8 cellular contexts compared by ENCODE assay signal in genomic region chr17:34146440-34147043, GRCh38.
DNase-seq lines count a peak whose midpoint lies in the region; ATAC-seq and TF ChIP-seq lines count a peak whose summit lies in the region.

No MANE protein-coding gene starts in this region.

- CTCF ChIA-PET in HEK293 (lab: Yijun Ruan, JAX) = interaction anchor here (0.6 to 4.1 kb wide), 39 partner anchors 10 to 766 kb away, joined by 3 to 59 read pairs (median 4); partner anchors contain the start of gene CCL1

- H3K27me3 Mint-ChIP-seq in CD14-positive monocyte (ENCODE audit: low read depth in 3 of 3) = peaks cover 2 to 5% (median 3%) of the 10 kb centered on the region in 3 donors

- no peaks in the 10 kb centered on the region for H3K4me1 ChIP-seq in HEK293 (ENCODE audit: control insufficient read depth, insufficient read depth, low read length)

- H3K27ac Mint-ChIP-seq in CD14-positive monocyte = no peak overlapping the region
- H3K27ac Mint-ChIP-seq in activated naive CD4-positive, alpha-beta T cell treated with anti-CD3 and anti-CD28 coated beads, Interleukin-2, amount 50 U/mL, for 72 hours = no peak overlapping the region

- TF ChIP-seq CTCF in CD14-positive monocyte (IDR thresholded peaks at IDR 0.05) = peak; percentile 40
- TF ChIP-seq CTCF in HEK293 (tag by site-specific recombination; IDR thresholded peaks at IDR 0.05) = peak; percentile 74
- peak; percentile 67 for TF ChIP-seq CTCF in kidney epithelial cell (IDR thresholded peaks at IDR 0.05; ENCODE audit: insufficient read depth, low read length, poor library complexity, severe bottlenecking)

- H3K9me3 Mint-ChIP-seq in CD14-positive monocyte = peaks cover 0 to 1% (median 0%) of the 10 kb centered on the region in 7 donors
- peaks cover 0 to 3% of the 10 kb centered on the region in 2 donors for H3K9me3 Mint-ChIP-seq in activated naive CD4-positive, alpha-beta T cell treated with anti-CD3 and anti-CD28 coated beads, Interleukin-2, amount 50 U/mL, for 72 hours

- no peaks in the 10 kb centered on the region for H3K27me3 ChIP-seq in kidney epithelial cell (ENCODE audit: control insufficient read depth, insufficient read depth, low read length)

- DNase-seq in CD14-positive monocyte (ENCODE audit: low spot score) = no peak
- peak; percentile 37 for DNase-seq in RKO (ENCODE audit: low spot score)
- peak in 1 of 2 donors; percentile 69 for DNase-seq in activated naive CD4-positive, alpha-beta T cell treated with anti-CD3 and anti-CD28 coated beads, Interleukin-2, amount 50 U/mL, for 72 hours (ENCODE audit: low spot score in 2 of 2)
- no peak for DNase-seq in kidney epithelial cell (ENCODE audit: low read depth)
- peak; percentile 43 to 52 for DNase-seq in stimulated activated CD8-positive, alpha-beta memory T cell treated with anti-CD3 and anti-CD28 coated beads, Interleukin-2, amount 100 ng/mL, for 48 hours (ENCODE audit: low read depth in 2 of 2)
- no peak for DNase-seq in ureter (ENCODE audit: low spot score)

- no peaks in the 10 kb centered on the region for H3K4me1 Mint-ChIP-seq in CD14-positive monocyte

- POLR2A ChIA-PET in HEK293 (lab: Yijun Ruan, JAX) = no interaction called here

- H3K36me3 ChIP-seq in HEK293 (ENCODE audit: control insufficient read depth in 2 of 2, insufficient read depth in 1 of 2, low read length in 2 of 2) (no peaks in the 10 kb centered on the region), kidney epithelial cell (ENCODE audit: control insufficient read depth, insufficient read depth, low read length) (no peaks in the 10 kb centered on the region)

- no peaks in the 10 kb centered on the region for H3K9me3 ChIP-seq in HEK293 (ENCODE audit: control insufficient read depth, insufficient read depth, low read depth, low read length)

- H3K4me3 ChIP-seq in HEK293 (ENCODE audit: low read depth, low read length) = no peak overlapping the region
- no peak overlapping the region for H3K4me3 ChIP-seq in kidney epithelial cell (ENCODE audit: low read depth, low read length)

- peak; percentile 44 to 72 for ATAC-seq in activated naive CD4-positive, alpha-beta T cell treated with anti-CD3 and anti-CD28 coated beads, Interleukin-2, amount 50 U/mL, for 72 hours
- no peak for ATAC-seq in HG02884 (IDR thresholded peaks at IDR 0.05; ENCODE audit: unreplicated experiment)

- no peaks in the 10 kb centered on the region for H3K36me3 Mint-ChIP-seq in CD14-positive monocyte
- no peaks in the 10 kb centered on the region for H3K36me3 Mint-ChIP-seq in activated naive CD4-positive, alpha-beta T cell treated with anti-CD3 and anti-CD28 coated beads, Interleukin-2, amount 50 U/mL, for 72 hours

- H3K27ac ChIP-seq in HEK293 (ENCODE audit: extremely low read depth, low read depth, low read length) = no peak overlapping the region

- intact Hi-C loops in CD14-positive monocyte (cut with micrococcal nuclease) = no loop called here

- H3K4me3 Mint-ChIP-seq in CD14-positive monocyte = no peak overlapping the region

TF ChIP-seq in HEK293, 187 proteins besides CTCF, POLR2A, EP300 and RAD21:
- peak; percentile 95 for TF ChIP-seq MEIS1 (CRISPR knock-in tag; IDR thresholded peaks at IDR 0.05; ENCODE audit: borderline replicate concordance)
- peak; percentile 40 for TF ChIP-seq ZNF654 (tag by site-specific recombination; IDR thresholded peaks at IDR 0.05; ENCODE audit: low read depth)
- TF ChIP-seq ZNF292 (tag by site-specific recombination; IDR thresholded peaks at IDR 0.05; ENCODE audit: borderline replicate concordance, low read depth) = no peak
- TF ChIP-seq ZNF791 (tag by site-specific recombination; IDR thresholded peaks at IDR 0.05) = no peak
- no peak for TF ChIP-seq ZNF391 (tag by site-specific recombination; IDR thresholded peaks at IDR 0.05; ENCODE audit: borderline replicate concordance, low read depth)
- peak; percentile 37; the same call in 1 of the 2 replicates for TF ChIP-seq SCRT2 (tag by site-specific recombination; IDR thresholded peaks at IDR 0.05)
- no peak for TF ChIP-seq ZSCAN5A (tag by site-specific recombination; IDR thresholded peaks at IDR 0.05)
- TF ChIP-seq ZNF433 (tag by site-specific recombination; IDR thresholded peaks at IDR 0.05; ENCODE audit: low read depth) = no peak
- no peak for TF ChIP-seq ZNF837 (tag by site-specific recombination; IDR thresholded peaks at IDR 0.05)

Comparison
In these comparisons a context has a peak if more than half of its experiments do, and no peak if none do; other contexts are left out.
1. DNase-seq: peak in RKO (single experiment) and stimulated activated CD8-positive, alpha-beta memory T cell treated with anti-CD3 and anti-CD28 coated beads, Interleukin-2, amount 100 ng/mL, for 48 hours (2 of 2); none in CD14-positive monocyte (single experiment), kidney epithelial cell (single experiment) and ureter (single experiment).
2. Peak in every context shown above with its lines, with median percentiles within 50 percentile points of each other: CTCF ChIP-seq.